In genomic region chr14:104770851-104771272, GRCh38 we compare ENCODE assay signal across 10 cellular contexts. TPM values are rescaled to one million over a fixed set of nuclear protein-coding genes. Genes with fewer than 3 reads are reported as not detected.
DNase-seq lines count a peak whose midpoint lies in the region; ATAC-seq, FAIRE-seq and TF ChIP-seq lines count a peak whose summit lies in the region.
"Had no signal": no experiment of that assay in that cellular context is flagged by ENCODE, and none has a peak within 500 bp of the region (broad histone marks: within the 10 kb centered on the region; RNA-seq: fewer than 3 reads in every experiment).

No MANE protein-coding gene starts in this region.

- peak overlapping the region in 16 of 59 donors; percentile 3 to 87 (median 42) for H3K27ac ChIP-seq in dorsolateral prefrontal cortex
- no peak overlapping the region for H3K27ac ChIP-seq in neutrophil
- H3K27ac ChIP-seq: SJSA1 had no signal

- no peak overlapping the region for H3K4me3 ChIP-seq in dorsolateral prefrontal cortex
- no peak overlapping the region for H3K4me3 ChIP-seq in neutrophil (ENCODE audit: low read depth in 1 of 2, low read length in 1 of 2)
- H3K4me3 ChIP-seq: lung, SJSA1 had no signal

- peak; percentile 28 for TF ChIP-seq CTCF in GM10248 (IDR thresholded peaks at IDR 0.05; ENCODE audit: control extremely low read depth, extremely low read depth, low read depth, missing control alignments)
- TF ChIP-seq CTCF in LNCAP (IDR thresholded peaks at IDR 0.05) = peak; percentile 47
- peak in 36 of 56 donors; percentile 9 to 50 (median 28) for TF ChIP-seq CTCF in dorsolateral prefrontal cortex (IDR thresholded peaks at IDR 0.05 in 54 of 56, conservative IDR thresholded peaks at IDR 0.05 in 2 of 56; ENCODE audit: low read depth in 1 of 56, partially characterized antibody in 56 of 56)
- TF ChIP-seq CTCF in neutrophil (IDR thresholded peaks at IDR 0.05) = peak; percentile 57

- intact Hi-C loops in dorsolateral prefrontal cortex (cut with DNase I) = loop anchor here in 1 of 2 donors (5.0 to 10.0 kb wide), 2 partner anchors 101 to 274 kb away; no protein-coding TSS in a partner anchor

- no peak for ATAC-seq in GM19328 (IDR thresholded peaks at IDR 0.05; ENCODE audit: unreplicated experiment)
- ATAC-seq in GM21367 (IDR thresholded peaks at IDR 0.05; ENCODE audit: unreplicated experiment) = no peak

- H3K9me3 ChIP-seq in neutrophil = no peaks in the 10 kb centered on the region

- peaks cover 71% of the 10 kb centered on the region for H3K36me3 ChIP-seq in neutrophil

- no peak for FAIRE-seq in urothelium cell line (lab: Jason Lieb, UNC)

- H3K4me1 ChIP-seq in neutrophil (ENCODE audit: control insufficient read depth in 1 of 2, insufficient read depth in 1 of 2, low read depth in 1 of 2, low read length in 1 of 2) = peaks cover 2 to 10% of the 10 kb centered on the region in 2 experiments

- CTCF ChIA-PET in GM10248 (lab: Yijun Ruan, JAX) = interaction anchor here (1.3 to 7.7 kb wide), 4 partner anchors 16 to 56 kb away, joined by 3 to 136 read pairs (median 33); partner anchors contain the start of gene SIVA1

- no peak for DNase-seq in GM10248 (ENCODE audit: extremely low spot score)
- no peak for DNase-seq in dorsolateral prefrontal cortex
- DNase-seq in urothelium cell line (ENCODE audit: low spot score) = no peak
- no peak for DNase-seq in cortex of kidney (lab: John Stamatoyannopoulos, UW)

- POLR2A ChIA-PET in GM10248 (lab: Yijun Ruan, JAX) = no interaction called here

- H3K27me3 ChIP-seq in dorsolateral prefrontal cortex (no peaks in the 10 kb centered on the region), neutrophil (no peaks in the 10 kb centered on the region)
- H3K27me3 ChIP-seq: SJSA1 had no signal

RNA-seq across cellular contexts. Expression of gene SIVA1, which starts 17.9 kb away (rescaled TPM):
- total RNA-seq in dorsolateral prefrontal cortex = 10 to 100 TPM; 23.3 to 52.5 (median 36.1) TPM

RNA-seq across cellular contexts. Expression of gene AKT1, which starts 24.7 kb away (rescaled TPM):
- total RNA-seq in dorsolateral prefrontal cortex = 100 to 1,000 TPM in 5 of 120 experiments, 10 to 100 TPM in 115; 63.1 to 111 (median 79.7) TPM

RNA-seq across cellular contexts. Expression of gene ZBTB42, which starts 30.0 kb away (rescaled TPM):
- total RNA-seq in dorsolateral prefrontal cortex = 1 to 10 TPM in 49 of 120 experiments, under 1 TPM in 71; 0.32 to 3.2 (median 0.91) TPM

RNA-seq across cellular contexts. Expression of gene ADSS1, which starts 46.8 kb away (rescaled TPM):
- total RNA-seq in dorsolateral prefrontal cortex = 10 to 100 TPM in 62 of 120 experiments, 1 to 10 TPM in 58; 4.2 to 28.9 (median 10.3) TPM
